In the genomic region with DNA sequence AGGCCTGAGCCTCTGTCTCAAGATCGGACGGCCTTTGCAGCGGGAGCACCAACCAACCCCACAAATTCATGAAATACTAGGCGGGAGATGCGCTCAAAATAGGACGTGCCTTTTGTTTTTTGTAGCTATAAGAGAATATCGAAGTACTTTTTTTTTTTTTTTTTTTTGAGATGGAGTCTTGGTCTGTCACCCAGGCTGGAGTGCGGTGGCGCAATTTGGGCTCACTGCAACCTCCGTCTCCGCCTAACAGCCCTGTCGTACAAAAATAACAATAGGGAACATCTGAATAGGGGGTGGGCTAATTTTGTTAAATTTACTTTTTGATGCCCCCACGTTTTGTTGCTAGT, we compare ENCODE assay signal across 8 cellular contexts. TPM values are rescaled to one million over a fixed set of nuclear protein-coding genes. Genes with fewer than 3 reads are reported as not detected.
DNase-seq lines count a peak whose midpoint lies in the region; ATAC-seq and TF ChIP-seq lines count a peak whose summit lies in the region.

No MANE protein-coding gene starts in this region.

- peaks cover 0 to 12% of the 10 kb centered on the region in 2 donors for H3K27me3 Mint-ChIP-seq in stimulated activated naive B cell treated with anti-CD40 and anti-IgM and Interleukin-4, amounts not matched to agents 10 μg/mL and 1 μg/mL and 100 μg/mL, for 72 hours

- H3K4me1 Mint-ChIP-seq in stimulated activated naive B cell treated with anti-CD40 and anti-IgM and Interleukin-4, amounts not matched to agents 10 μg/mL and 1 μg/mL and 100 μg/mL, for 72 hours, result peaks cover 15 to 30% of the 10 kb centered on the region in 2 donors

- peak overlapping the region; percentile 57 to 89 (median 84); a peak in 20 of 22 replicates for H3K9ac ChIP-seq in BLaER1 treated with 17β-estradiol and CSF1 and Interleukin-3, amounts not matched to agents 10 nM and 100 nM
- peak overlapping the region; percentile 94 for H3K9ac ChIP-seq in SU-DHL-6 (ENCODE audit: low read length)

- peak overlapping the region; percentile 76 for H2AFZ ChIP-seq in SU-DHL-6 (ENCODE audit: low read depth, low read length, severe bottlenecking)

- H3K9me3 Mint-ChIP-seq in stimulated activated naive B cell treated with anti-CD40 and anti-IgM and Interleukin-4, amounts not matched to agents 10 μg/mL and 1 μg/mL and 100 μg/mL, for 72 hours, result peaks cover 2 to 4% of the 10 kb centered on the region in 2 donors

- WGBS in thyroid gland, 2 donors, result 29 to 31% methylated on average over 13 of the region's 13 CpGs

- peaks cover 38% of the 10 kb centered on the region for H3F3A ChIP-seq in SU-DHL-6 (ENCODE audit: insufficient read depth)

- TF ChIP-seq CTCF in SU-DHL-6 (IDR thresholded peaks at IDR 0.05; ENCODE audit: insufficient read depth, low read length, poor library complexity, severe bottlenecking) (peak; percentile 19), right atrium auricular region (IDR thresholded peaks at IDR 0.05) (no peak), thyroid gland (IDR thresholded peaks at IDR 0.05) (no peak)

- intact Hi-C loops in thyroid gland (cut with DNase I), result no loop called here

- peak overlapping the region; percentile 84 to 95 (median 92) for H3K4me2 ChIP-seq in BLaER1 treated with 17β-estradiol and CSF1 and Interleukin-3, amounts not matched to agents 10 nM and 100 nM
- H3K4me2 ChIP-seq in SU-DHL-6 (ENCODE audit: low read depth, low read length, poor library complexity, severe bottlenecking), result peak overlapping the region; percentile 82

- no peaks in the 10 kb centered on the region for H3K79me2 ChIP-seq in SU-DHL-6 (ENCODE audit: insufficient read depth, low read length)

- H3K27ac Mint-ChIP-seq in stimulated activated naive B cell treated with anti-CD40 and anti-IgM and Interleukin-4, amounts not matched to agents 10 μg/mL and 1 μg/mL and 100 μg/mL, for 72 hours, result peak overlapping the region; percentile 49

- peaks cover 4 to 8% of the 10 kb centered on the region in 2 donors for H3K36me3 Mint-ChIP-seq in stimulated activated naive B cell treated with anti-CD40 and anti-IgM and Interleukin-4, amounts not matched to agents 10 μg/mL and 1 μg/mL and 100 μg/mL, for 72 hours

- ATAC-seq in GM21786 (IDR thresholded peaks at IDR 0.05; ENCODE audit: unreplicated experiment), result peak; percentile 17
- peak; percentile 8 to 11 for ATAC-seq in stimulated activated naive B cell treated with anti-CD40 and anti-IgM and Interleukin-4, amounts not matched to agents 10 μg/mL and 1 μg/mL and 100 μg/mL, for 72 hours (replicated peaks)
- no peak for ATAC-seq in HG02870 (IDR thresholded peaks at IDR 0.05; ENCODE audit: unreplicated experiment)

- DNase-seq in right atrium auricular region (ENCODE audit: low spot score) (no peak), thyroid gland (no peak)
- DNase-seq in stimulated activated naive B cell treated with anti-CD40 and anti-IgM and Interleukin-4, amounts not matched to agents 10 μg/mL and 1 μg/mL and 100 μg/mL, for 72 hours, result no peak
- no peak for DNase-seq in stimulated activated CD8-positive, alpha-beta memory T cell treated with anti-CD3 and anti-CD28 coated beads, Interleukin-4, amount 100 ng/mL, for 48 hours

- no peaks in the 10 kb centered on the region; a peak in 1 of 22 replicates for H3K36me3 ChIP-seq in BLaER1 treated with 17β-estradiol and CSF1 and Interleukin-3, amounts not matched to agents 10 nM and 100 nM
- H3K36me3 ChIP-seq in SU-DHL-6 (ENCODE audit: low read length), result no peaks in the 10 kb centered on the region
- H3K36me3 ChIP-seq in right atrium auricular region, result no peaks in the 10 kb centered on the region
- H3K36me3 ChIP-seq in thyroid gland, result no peaks in the 10 kb centered on the region

- H3K9me2 ChIP-seq in SU-DHL-6 (replicated peaks; ENCODE audit: insufficient read depth, low read length), result no peaks in the 10 kb centered on the region

- peak overlapping the region in 10 of 11 experiments; percentile 29 to 89 (median 58); a peak in 20 of 22 replicates for H3K27ac ChIP-seq in BLaER1 treated with 17β-estradiol and CSF1 and Interleukin-3, amounts not matched to agents 10 nM and 100 nM
- 0 out of 2 replicates have a peak overlapping the region, but pooled peaks have one; percentile 13 for H3K27ac ChIP-seq in SU-DHL-6 (ENCODE audit: low read depth, low read length)
- H3K27ac ChIP-seq in right atrium auricular region, result peak overlapping the region; percentile 90 to 91
- peak overlapping the region in 1 of 3 donors; percentile 74 for H3K27ac ChIP-seq in thyroid gland

- H3K4me3 ChIP-seq in BLaER1 treated with 17β-estradiol and CSF1 and Interleukin-3, amounts not matched to agents 10 nM and 100 nM, result peak overlapping the region; percentile 63 to 79 (median 72)
- H3K4me3 ChIP-seq in SU-DHL-6 (ENCODE audit: insufficient read depth, low read length, poor library complexity, severe bottlenecking), result peak overlapping the region; percentile 98
- H3K4me3 ChIP-seq in right atrium auricular region, result peak overlapping the region; percentile 61 to 82
- H3K4me3 ChIP-seq in thyroid gland (replicated peaks in 1 of 3), result peak overlapping the region in 1 of 3 donors; percentile 51

- peaks cover 0 to 4% (median 0%) of the 10 kb centered on the region in 11 experiments; a peak in 2 of 22 replicates for H3K27me3 ChIP-seq in BLaER1 treated with 17β-estradiol and CSF1 and Interleukin-3, amounts not matched to agents 10 nM and 100 nM
- H3K27me3 ChIP-seq in SU-DHL-6 (ENCODE audit: low read length) (no peaks in the 10 kb centered on the region), right atrium auricular region (no peaks in the 10 kb centered on the region), thyroid gland (no peaks in the 10 kb centered on the region)

- H3K4me1 ChIP-seq in BLaER1 treated with 17β-estradiol and CSF1 and Interleukin-3, amounts not matched to agents 10 nM and 100 nM, result peaks cover 23 to 74% (median 45%) of the 10 kb centered on the region in 10 experiments
- peaks cover 0 to 17% of the 10 kb centered on the region in 2 donors for H3K4me1 ChIP-seq in right atrium auricular region
- H3K4me1 ChIP-seq in thyroid gland, result peaks cover 3 to 4% of the 10 kb centered on the region in 2 donors

- no peaks in the 10 kb centered on the region for H4K20me1 ChIP-seq in BLaER1 treated with 17β-estradiol and CSF1 and Interleukin-3, amounts not matched to agents 10 nM and 100 nM
- H4K20me1 ChIP-seq in SU-DHL-6 (ENCODE audit: low read depth, low read length), result no peaks in the 10 kb centered on the region

- no peak for TF ChIP-seq POLR2A in thyroid gland (IDR thresholded peaks at IDR 0.05)

- H3K9me3 ChIP-seq in BLaER1 treated with 17β-estradiol and CSF1 and Interleukin-3, amounts not matched to agents 10 nM and 100 nM (replicated peaks in 1 of 11), result peaks cover 0 to 7% (median 0%) of the 10 kb centered on the region in 11 experiments; a peak in 2 of 22 replicates
- H3K9me3 ChIP-seq in SU-DHL-6 (ENCODE audit: insufficient read depth, low read length) (no peaks in the 10 kb centered on the region), right atrium auricular region (no peaks in the 10 kb centered on the region), thyroid gland (no peaks in the 10 kb centered on the region)

- H3K4me3 Mint-ChIP-seq in stimulated activated naive B cell treated with anti-CD40 and anti-IgM and Interleukin-4, amounts not matched to agents 10 μg/mL and 1 μg/mL and 100 μg/mL, for 72 hours, result peak overlapping the region; percentile 78 to 81

RNA-seq across cellular contexts. Expression of gene TUBB2A, which starts 5.9 kb away (rescaled TPM):
- 10 to 100 TPM; 33.8 to 42.2 TPM for total RNA-seq in right atrium auricular region
- 10 to 100 TPM; 16.3 to 72.5 (median 34.5) TPM for total RNA-seq in thyroid gland

RNA-seq across cellular contexts. Expression of gene BPHL, which starts 44.7 kb away (rescaled TPM):
- 10 to 100 TPM in 1 of 2 donors, 1 to 10 TPM in 1; 5.4 to 10.6 TPM for total RNA-seq in right atrium auricular region
- 10 to 100 TPM in 2 of 4 donors, 1 to 10 TPM in 2; 8.6 to 17.5 (median 11.9) TPM for total RNA-seq in thyroid gland
